In genomic region chr20:62031462-62032092, GRCh38 we compare ENCODE assay signal across 18 cellular contexts. TPM values are rescaled to one million over a fixed set of nuclear protein-coding genes. Genes with fewer than 3 reads are reported as not detected.
A peak's percentile ranks its signal among the peaks of the same experiment; 100 is the strongest.
DNase-seq lines count a peak whose midpoint lies in the region; ATAC-seq and TF ChIP-seq lines count a peak whose summit lies in the region.
"Had no signal": no experiment of that assay in that cellular context is flagged by ENCODE, and none has a peak within 500 bp of the region (broad histone marks: within the 10 kb centered on the region; RNA-seq: fewer than 3 reads in every experiment).

No MANE protein-coding gene starts in this region.

- H3K9me3 ChIP-seq in H9 (ENCODE audit: control insufficient read depth, low read depth, low read length): no peaks in the 10 kb centered on the region
- no peaks in the 10 kb centered on the region for H3K9me3 ChIP-seq in gastroesophageal sphincter
- H3K9me3 ChIP-seq: SK-N-SH had no signal

- peaks cover 3% of the 10 kb centered on the region for H3K36me3 Mint-ChIP-seq in T-helper 1 cell treated with Interleukin-12 subunit alpha and Interleukin-12 subunit beta and Interleukin-4 antibody, amounts not matched to agents 30 μg/mL and 1 μg/mL, for 36 hours (ENCODE audit: low read depth)
- H3K36me3 Mint-ChIP-seq in H9 (ENCODE audit: insufficient read depth in 1 of 3, low read depth in 3 of 3) (peaks cover 0 to 7% (median 0%) of the 10 kb centered on the region in 3 experiments; a peak in 3 of 7 replicates), mesothelial cell of epicardium (peaks cover 9% of the 10 kb centered on the region)
- no peaks in the 10 kb centered on the region for H3K36me3 Mint-ChIP-seq in activated T-helper 1 cell treated with anti-CD3 and anti-CD28 coated beads, Interleukin-12 subunit alpha, Interleukin-12 subunit beta, Interleukin-2, Interleukin-4 antibody, amounts not matched to agents 30 ng/mL and 10 ng/mL and 1 ng/mL, durations not matched to agents 14 hours and 24 hours and 36 hours (ENCODE audit: low read depth)

- no peak overlapping the region for H2AFZ ChIP-seq in H9 (ENCODE audit: low read length)
- H2AFZ ChIP-seq: hepatocyte had no signal

- H3K4me2 ChIP-seq in H9 (ENCODE audit: insufficient read depth, insufficient read length, low read length): no peak overlapping the region
- H3K4me2 ChIP-seq: hepatocyte, SK-N-SH had no signal

- H3K27me3 ChIP-seq in H9 (ENCODE audit: insufficient read depth, low read length) (no peaks in the 10 kb centered on the region), gastroesophageal sphincter (no peaks in the 10 kb centered on the region)
- H3K27me3 ChIP-seq: hepatocyte had no signal

- peaks cover 35% of the 10 kb centered on the region; the same call in 1 of the 2 replicates for H3K79me2 ChIP-seq in H9 (ENCODE audit: insufficient read depth, low read length)

- intact Hi-C loops in activated T-helper 1 cell treated with anti-CD3 and anti-CD28 coated beads, Interleukin-12 subunit alpha, Interleukin-12 subunit beta, Interleukin-2, Interleukin-4 antibody, amounts not matched to agents 30 ng/mL and 10 ng/mL and 1 ng/mL, durations not matched to agents 14 hours and 24 hours and 36 hours (cut with micrococcal nuclease): no loop called here

- 0 out of 2 replicates have a peak, but pooled peaks cover 3% of the 10 kb centered on the region for H3K4me1 ChIP-seq in H9 (ENCODE audit: insufficient read depth, low read length)
- peaks cover 0 to 38% (median 12%) of the 10 kb centered on the region in 3 donors for H3K4me1 ChIP-seq in gastroesophageal sphincter

- H3K27ac Mint-ChIP-seq in T-helper 1 cell treated with Interleukin-12 subunit alpha and Interleukin-12 subunit beta and Interleukin-4 antibody, amounts not matched to agents 30 μg/mL and 1 μg/mL, for 36 hours: peak overlapping the region; percentile 26
- H3K27ac Mint-ChIP-seq in H9: peak overlapping the region; percentile 9 to 91 (median 46); a peak in 3 of 7 replicates
- H3K27ac Mint-ChIP-seq in activated T-helper 1 cell treated with anti-CD3 and anti-CD28 coated beads, Interleukin-12 subunit alpha, Interleukin-12 subunit beta, Interleukin-2, Interleukin-4 antibody, amounts not matched to agents 30 ng/mL and 10 ng/mL and 1 ng/mL, durations not matched to agents 14 hours and 24 hours and 36 hours: peak overlapping the region; percentile 78
- H3K27ac Mint-ChIP-seq in mesothelial cell of epicardium: peak overlapping the region; percentile 20

- H4K5ac ChIP-seq in H9 (ENCODE audit: insufficient read length, low read depth, low read length): no peak overlapping the region

- H4K91ac ChIP-seq in H9 (ENCODE audit: insufficient read length, low read depth, low read length): no peak overlapping the region

- no CpG with 5 or more reads among the region's 15 CpGs for WGBS in H9 (ENCODE audit: extremely low coverage, insufficient read length, low lambda C conversion rate)
- WGBS in gastroesophageal sphincter (ENCODE audit: low coverage in 1 of 2), 2 donors: 87 to 94% methylated on average over 11 to 15 of the region's 15 CpGs

- no peak overlapping the region for H3K9ac ChIP-seq in H9 (ENCODE audit: extremely low read depth, insufficient read length, low read length)
- H3K9ac ChIP-seq: SK-N-SH had no signal

- no peaks in the 10 kb centered on the region for H3K23me2 ChIP-seq in H9 (ENCODE audit: insufficient read length, low read depth, low read length, poor library complexity, severe bottlenecking)

- H3K27ac ChIP-seq in H9 (ENCODE audit: insufficient read length, low read depth, low read length) (no peak overlapping the region), gastroesophageal sphincter (no peak overlapping the region)
- H3K27ac ChIP-seq: 22Rv1, hepatocyte had no signal

- DNase-seq in T-helper 1 cell: no peak
- DNase-seq in H9: no peak
- no peak for DNase-seq in activated T-helper 1 cell treated with anti-CD3 and anti-CD28 coated beads, Interleukin-12 subunit alpha, Interleukin-12 subunit beta, Interleukin-2, Interleukin-4 antibody, amounts not matched to agents 30 ng/mL and 10 ng/mL and 1 ng/mL, durations not matched to agents 14 hours and 24 hours and 36 hours (ENCODE audit: low spot score)
- DNase-seq in mesothelial cell of epicardium (ENCODE audit: low spot score in 2 of 2, unreplicated experiment in 2 of 2): no peak
- DNase-seq: activated CD4-positive, CD25-positive, alpha-beta regulatory T cell treated with anti-CD3 and anti-CD28 coated beads, Interleukin-2, amount 50 U/mL, for 72 hours; cerebellar nuclear complex; MV-4-11; NCI-H2171; substantia nigra had no signal

- H3T11ph ChIP-seq in H9 (ENCODE audit: low read length): no peak overlapping the region

- no peaks in the 10 kb centered on the region for H4K20me1 ChIP-seq in H9 (ENCODE audit: control insufficient read depth, insufficient read depth, insufficient read length)

- H3K79me1 ChIP-seq in H9 (ENCODE audit: insufficient read depth, low read depth, low read length, poor library complexity, severe bottlenecking): no peaks in the 10 kb centered on the region

- H3K4me3 Mint-ChIP-seq in T-helper 1 cell treated with Interleukin-12 subunit alpha and Interleukin-12 subunit beta and Interleukin-4 antibody, amounts not matched to agents 30 μg/mL and 1 μg/mL, for 36 hours: peak overlapping the region; percentile 10
- no peak overlapping the region for H3K4me3 Mint-ChIP-seq in H9
- H3K4me3 Mint-ChIP-seq in activated T-helper 1 cell treated with anti-CD3 and anti-CD28 coated beads, Interleukin-12 subunit alpha, Interleukin-12 subunit beta, Interleukin-2, Interleukin-4 antibody, amounts not matched to agents 30 ng/mL and 10 ng/mL and 1 ng/mL, durations not matched to agents 14 hours and 24 hours and 36 hours: peak overlapping the region; percentile 39
- H3K4me3 Mint-ChIP-seq in mesothelial cell of epicardium: no peak overlapping the region
- H3K4me3 Mint-ChIP-seq: neural crest cell had no signal

- H3K4ac ChIP-seq in H9 (ENCODE audit: low read depth, low read length): no peak overlapping the region

- no peak overlapping the region for H3K23ac ChIP-seq in H9 (ENCODE audit: insufficient read length, low read depth, low read length)

- no peaks in the 10 kb centered on the region for H3K27me3 Mint-ChIP-seq in T-helper 1 cell treated with Interleukin-12 subunit alpha and Interleukin-12 subunit beta and Interleukin-4 antibody, amounts not matched to agents 30 μg/mL and 1 μg/mL, for 36 hours (ENCODE audit: low read depth)
- H3K27me3 Mint-ChIP-seq in H9 (ENCODE audit: low read depth) (no peaks in the 10 kb centered on the region; the same call in 1 of the 2 replicates), mesothelial cell of epicardium (ENCODE audit: low read depth) (no peaks in the 10 kb centered on the region)
- no peaks in the 10 kb centered on the region for H3K27me3 Mint-ChIP-seq in activated T-helper 1 cell treated with anti-CD3 and anti-CD28 coated beads, Interleukin-12 subunit alpha, Interleukin-12 subunit beta, Interleukin-2, Interleukin-4 antibody, amounts not matched to agents 30 ng/mL and 10 ng/mL and 1 ng/mL, durations not matched to agents 14 hours and 24 hours and 36 hours (ENCODE audit: insufficient read depth)

- TF ChIP-seq EP300 in gastroesophageal sphincter (IDR thresholded peaks at IDR 0.05): no peak

- H2BK15ac ChIP-seq in H9 (ENCODE audit: low read depth, low read length): no peak overlapping the region

- TF ChIP-seq CTCF in H9 (conservative IDR thresholded peaks at IDR 0.05) (no peak), mesothelial cell of epicardium (IDR thresholded peaks at IDR 0.05; ENCODE audit: unreplicated experiment) (no peak), gastroesophageal sphincter (IDR thresholded peaks at IDR 0.05) (no peak)

- no peak overlapping the region for H3K56ac ChIP-seq in H9 (ENCODE audit: insufficient read length, low read depth, low read length)

- no peak overlapping the region for H2AK5ac ChIP-seq in H9 (ENCODE audit: insufficient read length, low read length)

- H2BK12ac ChIP-seq in H9 (ENCODE audit: insufficient read length, low read depth, low read length): no peak overlapping the region

- H3K18ac ChIP-seq in H9 (ENCODE audit: insufficient read length, low read depth, low read length): no peak overlapping the region

- no peak overlapping the region for H3K14ac ChIP-seq in H9 (ENCODE audit: insufficient read depth, low read length)

- H3K9me3 Mint-ChIP-seq in T-helper 1 cell treated with Interleukin-12 subunit alpha and Interleukin-12 subunit beta and Interleukin-4 antibody, amounts not matched to agents 30 μg/mL and 1 μg/mL, for 36 hours: no peaks in the 10 kb centered on the region
- H3K9me3 Mint-ChIP-seq in H9: no peaks in the 10 kb centered on the region
- no peaks in the 10 kb centered on the region for H3K9me3 Mint-ChIP-seq in activated T-helper 1 cell treated with anti-CD3 and anti-CD28 coated beads, Interleukin-12 subunit alpha, Interleukin-12 subunit beta, Interleukin-2, Interleukin-4 antibody, amounts not matched to agents 30 ng/mL and 10 ng/mL and 1 ng/mL, durations not matched to agents 14 hours and 24 hours and 36 hours
- H3K9me3 Mint-ChIP-seq in mesothelial cell of epicardium: peaks cover 8% of the 10 kb centered on the region

- H4K8ac ChIP-seq in H9 (replicated peaks; ENCODE audit: insufficient read length, low read depth, low read length): no peak overlapping the region

- H3K4me1 Mint-ChIP-seq in T-helper 1 cell treated with Interleukin-12 subunit alpha and Interleukin-12 subunit beta and Interleukin-4 antibody, amounts not matched to agents 30 μg/mL and 1 μg/mL, for 36 hours (ENCODE audit: low read depth): peaks cover 27% of the 10 kb centered on the region
- H3K4me1 Mint-ChIP-seq in H9: peaks cover 49 to 50% of the 10 kb centered on the region in 2 experiments
- H3K4me1 Mint-ChIP-seq in activated T-helper 1 cell treated with anti-CD3 and anti-CD28 coated beads, Interleukin-12 subunit alpha, Interleukin-12 subunit beta, Interleukin-2, Interleukin-4 antibody, amounts not matched to agents 30 ng/mL and 10 ng/mL and 1 ng/mL, durations not matched to agents 14 hours and 24 hours and 36 hours (ENCODE audit: low read depth): peaks cover 28% of the 10 kb centered on the region
- H3K4me1 Mint-ChIP-seq in mesothelial cell of epicardium: peaks cover 17% of the 10 kb centered on the region

- H2BK120ac ChIP-seq in H9 (ENCODE audit: low read depth, low read length, poor library complexity, severe bottlenecking): no peak overlapping the region

- H2BK5ac ChIP-seq in H9 (ENCODE audit: insufficient read length, low read length): no peak overlapping the region

- no peak for ATAC-seq in HG03354 (IDR thresholded peaks at IDR 0.05; ENCODE audit: poor library complexity, severe bottlenecking, unreplicated experiment)
- no peak for ATAC-seq in gastroesophageal sphincter
- ATAC-seq in HG03025 (IDR thresholded peaks at IDR 0.05; ENCODE audit: low FRiP score, unreplicated experiment): no peak
- ATAC-seq: HCT116 had no signal

- no peak for TF ChIP-seq POLR2A in gastroesophageal sphincter (IDR thresholded peaks at IDR 0.05)

- H2BK20ac ChIP-seq in H9 (ENCODE audit: low read depth, low read length, poor library complexity, severe bottlenecking): no peak overlapping the region

- H3K4me3 ChIP-seq in gastroesophageal sphincter: no peak overlapping the region
- H3K4me3 ChIP-seq: hepatocyte had no signal

- no peaks in the 10 kb centered on the region for H3K36me3 ChIP-seq in gastroesophageal sphincter

RNA-seq across cellular contexts. Expression of gene TAF4, which starts 34.1 kb away (rescaled TPM):
- total RNA-seq in H9 (2021): 30.8 and 40.9 TPM in 2 replicates
- total RNA-seq in activated T-helper 1 cell treated with anti-CD3 and anti-CD28 coated beads, Interleukin-12 subunit alpha, Interleukin-12 subunit beta, Interleukin-2, Interleukin-4 antibody, amounts not matched to agents 30 ng/mL and 10 ng/mL and 1 ng/mL, durations not matched to agents 14 hours and 24 hours and 36 hours: 26.3 and 28.3 TPM in 2 replicates
- 27.5 to 28.8 TPM (median 28.1 TPM) in 3 replicates for total RNA-seq in mesothelial cell of epicardium
- 10 to 100 TPM in 3 of 4 donors, 1 to 10 TPM in 1; 7.6 to 19.9 (median 15.5) TPM for total RNA-seq in gastroesophageal sphincter

Comparison
In these comparisons a context has a peak if more than half of its experiments do, and no peak if none do; other contexts are left out.
1. H3K27ac Mint-ChIP-seq: peak in every context shown above with its lines; median percentile 78 in activated T-helper 1 cell treated with anti-CD3 and anti-CD28 coated beads, Interleukin-12 subunit alpha, Interleukin-12 subunit beta, Interleukin-2, Interleukin-4 antibody, amounts not matched to agents 30 ng/mL and 10 ng/mL and 1 ng/mL, durations not matched to agents 14 hours and 24 hours and 36 hours; 46 in H9; 26 in T-helper 1 cell treated with Interleukin-12 subunit alpha and Interleukin-12 subunit beta and Interleukin-4 antibody, amounts not matched to agents 30 μg/mL and 1 μg/mL, for 36 hours; 20 in mesothelial cell of epicardium.
2. H3K4me3 Mint-ChIP-seq: peak in T-helper 1 cell treated with Interleukin-12 subunit alpha and Interleukin-12 subunit beta and Interleukin-4 antibody, amounts not matched to agents 30 μg/mL and 1 μg/mL, for 36 hours (single experiment) and activated T-helper 1 cell treated with anti-CD3 and anti-CD28 coated beads, Interleukin-12 subunit alpha, Interleukin-12 subunit beta, Interleukin-2, Interleukin-4 antibody, amounts not matched to agents 30 ng/mL and 10 ng/mL and 1 ng/mL, durations not matched to agents 14 hours and 24 hours and 36 hours (single experiment); none in H9 (0 of 2) and mesothelial cell of epicardium (single experiment).